ENCODE assay signal across 16 cellular contexts in the genomic region with DNA sequence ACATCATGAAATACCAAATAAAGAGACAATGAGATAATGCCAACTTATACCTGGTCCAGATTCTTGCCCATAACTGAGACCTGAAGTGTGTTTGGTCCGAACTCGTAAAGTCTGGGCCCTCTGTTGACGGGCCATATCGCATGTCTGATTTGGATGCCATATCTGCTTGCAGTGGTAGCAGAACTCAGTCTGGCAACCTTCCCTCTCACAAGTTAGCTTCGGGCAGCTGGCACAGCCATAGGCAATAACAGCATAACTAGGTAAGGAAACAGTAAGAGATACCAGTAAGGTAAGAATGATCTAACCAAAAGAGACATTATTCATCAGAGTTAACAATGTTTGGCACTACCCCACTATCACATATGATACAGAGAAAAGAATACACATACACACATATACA. TPM values are rescaled to one million over a fixed set of nuclear protein-coding genes. Genes with fewer than 3 reads are reported as not detected.
A peak's percentile ranks its signal among the peaks of the same experiment; 100 is the strongest.
DNase-seq lines count a peak whose midpoint lies in the region; ATAC-seq and TF ChIP-seq lines count a peak whose summit lies in the region.
"Had no signal": no experiment of that assay in that cellular context is flagged by ENCODE, and none has a peak within 500 bp of the region (broad histone marks: within the 10 kb centered on the region; RNA-seq: fewer than 3 reads in every experiment).

No MANE protein-coding gene starts in this region.

- WGBS in psoas muscle, 3 donors: 20 to 34% (median 29%) methylated on average over 5 of the region's 5 CpGs

- H3K4me3 ChIP-seq in Karpas-422 (ENCODE audit: low read length): no peak overlapping the region
- peak overlapping the region; percentile 47 for H3K4me3 ChIP-seq in endocrine pancreas (ENCODE audit: control insufficient read depth, insufficient read depth, low read length)
- no peak overlapping the region for H3K4me3 ChIP-seq in psoas muscle
- H3K4me3 ChIP-seq: coronary artery had no signal

- no peaks in the 10 kb centered on the region for H3K9me2 ChIP-seq in Karpas-422 (replicated peaks; ENCODE audit: insufficient read depth, low read length)

- H3K27me3 ChIP-seq in Karpas-422 (ENCODE audit: low read length): no peaks in the 10 kb centered on the region
- H3K27me3 ChIP-seq in endocrine pancreas (ENCODE audit: control insufficient read depth, insufficient read depth, low read length): no peaks in the 10 kb centered on the region
- H3K27me3 ChIP-seq in psoas muscle (ENCODE audit: insufficient read depth in 3 of 3, low read length in 2 of 3): no peaks in the 10 kb centered on the region

- H3K79me2 ChIP-seq in Karpas-422 (ENCODE audit: low read length): peaks cover 96% of the 10 kb centered on the region

- intact Hi-C loops in psoas muscle (cut with DNase I): loop anchor here in 1 of 2 donors (5.0 kb wide), 1 partner anchor 108 kb away; no protein-coding TSS in a partner anchor

- no peak overlapping the region for H2AFZ ChIP-seq in Karpas-422 (ENCODE audit: low read length)

- H3K9me3 ChIP-seq in Karpas-422 (ENCODE audit: low read length) (no peaks in the 10 kb centered on the region), endocrine pancreas (ENCODE audit: control insufficient read depth, low read length) (no peaks in the 10 kb centered on the region), psoas muscle (no peaks in the 10 kb centered on the region)

- H3K4me1 ChIP-seq in Karpas-422 (ENCODE audit: low read length) (peaks cover 97% of the 10 kb centered on the region), endocrine pancreas (ENCODE audit: control insufficient read depth, insufficient read depth, low read length) (peaks cover 18% of the 10 kb centered on the region), psoas muscle (peaks cover 14% of the 10 kb centered on the region)

- H3K27ac ChIP-seq in 22Rv1: peak overlapping the region; percentile 34
- peak overlapping the region; percentile 99 for H3K27ac ChIP-seq in Karpas-422 (ENCODE audit: low read length)
- H3K27ac ChIP-seq in psoas muscle: no peak overlapping the region

- H3K36me3 ChIP-seq in Karpas-422 (ENCODE audit: insufficient read depth, low read length) (peaks cover 48% of the 10 kb centered on the region), endocrine pancreas (ENCODE audit: control insufficient read depth, insufficient read depth, low read length) (peaks cover under 1% of the 10 kb centered on the region), psoas muscle (ENCODE audit: insufficient read depth in 1 of 2, low read depth in 1 of 2) (peaks cover 6 to 40% of the 10 kb centered on the region in 2 donors)

- TF ChIP-seq CTCF in 22Rv1 (IDR thresholded peaks at IDR 0.05) (no peak), psoas muscle (IDR thresholded peaks at IDR 0.05) (no peak), GM10266 (IDR thresholded peaks at IDR 0.05; ENCODE audit: control insufficient read depth, insufficient read depth, low read depth, missing control alignments) (no peak)

- H3K9ac ChIP-seq in Karpas-422 (ENCODE audit: low read length) (peak overlapping the region; percentile 4; the same call in 1 of the 2 replicates), endocrine pancreas (ENCODE audit: control insufficient read depth, insufficient read depth, low read length) (no peak overlapping the region)

- ATAC-seq in psoas muscle (peak in 3 of 4 donors; percentile 63 to 81 (median 66)), HG03025 (IDR thresholded peaks at IDR 0.05; ENCODE audit: low FRiP score, unreplicated experiment) (no peak)
- ATAC-seq: natural killer cell, Right ventricle myocardium inferior had no signal

- no peak for DNase-seq in Karpas-422
- DNase-seq in psoas muscle: no peak
- DNase-seq in DMS79 (lab: John Stamatoyannopoulos, UW): no peak
- no peak for DNase-seq in GM10266 (ENCODE audit: extremely low spot score)
- no peak for DNase-seq in NCI-H1417 (lab: John Stamatoyannopoulos, UW)
- DNase-seq: activated CD4-positive, alpha-beta T cell treated with anti-CD3 and anti-CD28 coated beads for 1 hour; activated CD8-positive, alpha-beta memory T cell treated with anti-CD3 and anti-CD28 coated beads, Interleukin-2, amount 50 U/mL, for 4 hours; erythroblast; natural killer cell; NCI-H345; stimulated activated naive CD4-positive, alpha-beta T cell had no signal

- peak overlapping the region; percentile 81 for H3K4me2 ChIP-seq in Karpas-422 (ENCODE audit: low read depth, low read length, poor library complexity, severe bottlenecking)

- no peaks in the 10 kb centered on the region; the same call in 1 of the 2 replicates for H4K20me1 ChIP-seq in Karpas-422 (ENCODE audit: insufficient read depth, low read depth, low read length)

RNA-seq across cellular contexts. Expression of a gene that starts 15.1 kb away (rescaled TPM):
- 86.1 and 160 TPM in 2 replicates for total RNA-seq in Karpas-422 (2014; rRNA removed; shearing (Covaris generic); ENCODE audit: low replicate concordance)
- 10 to 100 TPM; 13.1 to 23.4 (median 18.9) TPM for total RNA-seq in psoas muscle
- polyA plus RNA-seq in psoas muscle: 10 to 100 TPM; 10.4 to 32.5 (median 15.9) TPM

RNA-seq across cellular contexts. Expression of a gene that starts 48.3 kb away (rescaled TPM):
- 1.1 and 4.9 TPM in 2 replicates for total RNA-seq in Karpas-422 (2014; rRNA removed; shearing (Covaris generic); ENCODE audit: low replicate concordance)
- 10 to 100 TPM in 1 of 4 donors, 1 to 10 TPM in 3; 4.8 to 11.8 (median 6.1) TPM for total RNA-seq in psoas muscle
- polyA plus RNA-seq in psoas muscle: 1 to 10 TPM; 4.7 to 6.3 (median 5.9) TPM
- total RNA-seq: natural killer cell had no signal
